In the genomic region with DNA sequence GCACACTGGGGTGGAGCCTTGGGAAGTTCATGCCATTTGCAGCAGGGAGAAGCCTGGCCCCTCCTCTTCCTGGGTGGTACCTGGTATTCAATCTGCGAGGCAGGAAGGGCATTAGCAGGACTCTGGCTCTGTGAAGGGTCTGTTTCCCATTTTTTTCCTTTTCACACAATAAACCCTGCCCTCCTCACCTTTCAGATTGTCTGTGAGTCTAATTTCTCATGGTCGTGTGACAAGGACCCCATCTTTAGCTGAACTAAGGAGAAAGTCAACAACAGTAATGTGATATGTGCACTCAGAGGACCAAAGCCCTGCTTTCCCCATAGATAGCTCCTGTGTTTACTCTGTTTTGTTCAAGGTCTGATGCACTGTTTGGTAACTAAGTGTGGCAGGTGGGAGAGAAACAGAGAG, we compare ENCODE assay signal across 1 cellular context.
TF ChIP-seq lines count a peak whose summit lies in the region.

No MANE protein-coding gene starts in this region.

TF ChIP-seq in HepG2, 621 proteins besides CTCF, POLR2A, EP300 and RAD21 (continued from another document and continues in another):
- peak; percentile 94; the same call in 1 of the 2 replicates for TF ChIP-seq AHDC1 (CRISPR knock-in tag; IDR thresholded peaks at IDR 0.05; ENCODE audit: borderline replicate concordance)
- TF ChIP-seq NCOA2 (CRISPR knock-in tag; IDR thresholded peaks at IDR 0.05): peak; percentile 79
- TF ChIP-seq PHF21A (CRISPR knock-in tag; IDR thresholded peaks at IDR 0.05): peak; percentile 46; the same call in 1 of the 2 replicates
- peak; percentile 96 for TF ChIP-seq ZMYM4 (CRISPR knock-in tag; IDR thresholded peaks at IDR 0.05)
- no peak for TF ChIP-seq SRY (CRISPR knock-in tag; IDR thresholded peaks at IDR 0.05)
- TF ChIP-seq ZNF12 (CRISPR knock-in tag; IDR thresholded peaks at IDR 0.05): peak; percentile 47; the same call in 1 of the 2 replicates
- no peak for TF ChIP-seq RBM22 (optimal IDR thresholded peaks at IDR 0.05; ENCODE audit: low read length)
- peak; percentile 64; the same call in 1 of the 2 replicates for TF ChIP-seq MEF2D (CRISPR knock-in tag; IDR thresholded peaks at IDR 0.05)
- TF ChIP-seq ZNF30 (CRISPR knock-in tag; IDR thresholded peaks at IDR 0.05): no peak
- peak; percentile 88 for TF ChIP-seq FOXO1 (CRISPR knock-in tag; IDR thresholded peaks at IDR 0.05)
- TF ChIP-seq ZNF710 (CRISPR knock-in tag; IDR thresholded peaks at IDR 0.05; ENCODE audit: borderline replicate concordance): peak; percentile 90
- TF ChIP-seq ZNF331 (CRISPR knock-in tag; IDR thresholded peaks at IDR 0.05): peak; percentile 52; the same call in 1 of the 2 replicates
- TF ChIP-seq, protein P1, sequence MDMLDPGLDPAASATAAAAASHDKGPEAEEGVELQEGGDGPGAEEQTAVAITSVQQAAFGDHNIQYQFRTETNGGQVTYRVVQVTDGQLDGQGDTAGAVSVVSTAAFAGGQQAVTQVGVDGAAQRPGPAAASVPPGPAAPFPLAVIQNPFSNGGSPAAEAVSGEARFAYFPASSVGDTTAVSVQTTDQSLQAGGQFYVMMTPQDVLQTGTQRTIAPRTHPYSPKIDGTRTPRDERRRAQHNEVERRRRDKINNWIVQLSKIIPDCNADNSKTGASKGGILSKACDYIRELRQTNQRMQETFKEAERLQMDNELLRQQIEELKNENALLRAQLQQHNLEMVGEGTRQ (IDR thresholded peaks at IDR 0.05; ENCODE audit: low read depth, low read length): no peak
- TF ChIP-seq, protein P1 (CRISPR knock-in tag; IDR thresholded peaks at IDR 0.05; ENCODE audit: borderline replicate concordance): no peak
- TF ChIP-seq SAP130 (CRISPR knock-in tag; IDR thresholded peaks at IDR 0.05; ENCODE audit: low read depth): peak; percentile 76
- TF ChIP-seq TOE1 (CRISPR knock-in tag; IDR thresholded peaks at IDR 0.05): no peak
- TF ChIP-seq, protein P2, sequence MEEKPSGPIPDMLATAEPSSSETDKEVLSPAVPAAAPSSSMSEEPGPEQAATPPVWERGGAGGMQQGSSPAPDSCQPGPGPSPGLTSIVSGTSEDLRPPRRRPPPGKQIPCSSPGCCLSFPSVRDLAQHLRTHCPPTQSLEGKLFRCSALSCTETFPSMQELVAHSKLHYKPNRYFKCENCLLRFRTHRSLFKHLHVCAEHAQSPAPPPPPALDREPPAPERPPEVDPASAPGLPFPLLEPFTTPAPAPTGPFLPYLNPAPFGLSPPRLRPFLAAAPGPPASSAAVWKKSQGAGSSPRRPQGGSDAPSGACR (CRISPR knock-in tag; IDR thresholded peaks at IDR 0.05): peak; percentile 46; the same call in 1 of the 2 replicates
- TF ChIP-seq, protein P3, sequence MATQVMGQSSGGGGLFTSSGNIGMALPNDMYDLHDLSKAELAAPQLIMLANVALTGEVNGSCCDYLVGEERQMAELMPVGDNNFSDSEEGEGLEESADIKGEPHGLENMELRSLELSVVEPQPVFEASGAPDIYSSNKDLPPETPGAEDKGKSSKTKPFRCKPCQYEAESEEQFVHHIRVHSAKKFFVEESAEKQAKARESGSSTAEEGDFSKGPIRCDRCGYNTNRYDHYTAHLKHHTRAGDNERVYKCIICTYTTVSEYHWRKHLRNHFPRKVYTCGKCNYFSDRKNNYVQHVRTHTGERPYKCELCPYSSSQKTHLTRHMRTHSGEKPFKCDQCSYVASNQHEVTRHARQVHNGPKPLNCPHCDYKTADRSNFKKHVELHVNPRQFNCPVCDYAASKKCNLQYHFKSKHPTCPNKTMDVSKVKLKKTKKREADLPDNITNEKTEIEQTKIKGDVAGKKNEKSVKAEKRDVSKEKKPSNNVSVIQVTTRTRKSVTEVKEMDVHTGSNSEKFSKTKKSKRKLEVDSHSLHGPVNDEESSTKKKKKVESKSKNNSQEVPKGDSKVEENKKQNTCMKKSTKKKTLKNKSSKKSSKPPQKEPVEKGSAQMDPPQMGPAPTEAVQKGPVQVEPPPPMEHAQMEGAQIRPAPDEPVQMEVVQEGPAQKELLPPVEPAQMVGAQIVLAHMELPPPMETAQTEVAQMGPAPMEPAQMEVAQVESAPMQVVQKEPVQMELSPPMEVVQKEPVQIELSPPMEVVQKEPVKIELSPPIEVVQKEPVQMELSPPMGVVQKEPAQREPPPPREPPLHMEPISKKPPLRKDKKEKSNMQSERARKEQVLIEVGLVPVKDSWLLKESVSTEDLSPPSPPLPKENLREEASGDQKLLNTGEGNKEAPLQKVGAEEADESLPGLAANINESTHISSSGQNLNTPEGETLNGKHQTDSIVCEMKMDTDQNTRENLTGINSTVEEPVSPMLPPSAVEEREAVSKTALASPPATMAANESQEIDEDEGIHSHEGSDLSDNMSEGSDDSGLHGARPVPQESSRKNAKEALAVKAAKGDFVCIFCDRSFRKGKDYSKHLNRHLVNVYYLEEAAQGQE (IDR thresholded peaks at IDR 0.05; ENCODE audit: borderline replicate concordance in 1 of 2, low read depth in 1 of 2, low read length in 2 of 2): no peak
- TF ChIP-seq HNF4G (IDR thresholded peaks at IDR 0.05; ENCODE audit: borderline replicate concordance, low read depth, low read length): peak; percentile 20; the same call in 1 of the 2 replicates
- no peak for TF ChIP-seq HNF4G (CRISPR knock-in tag; IDR thresholded peaks at IDR 0.05; ENCODE audit: borderline replicate concordance, low read depth)
- no peak for TF ChIP-seq ZNF564 (CRISPR knock-in tag; IDR thresholded peaks at IDR 0.05)
- no peak for TF ChIP-seq ELF4 (CRISPR knock-in tag; IDR thresholded peaks at IDR 0.05; ENCODE audit: borderline replicate concordance)
- TF ChIP-seq BRCA1 (CRISPR knock-in tag; IDR thresholded peaks at IDR 0.05): no peak
- TF ChIP-seq ZNF230 (CRISPR knock-in tag; IDR thresholded peaks at IDR 0.05): no peak
- no peak for TF ChIP-seq ZNF136 (CRISPR knock-in tag; IDR thresholded peaks at IDR 0.05; ENCODE audit: low read depth)
- TF ChIP-seq ZFP82 (CRISPR knock-in tag; IDR thresholded peaks at IDR 0.05; ENCODE audit: borderline replicate concordance): no peak
- TF ChIP-seq ETV5 (CRISPR knock-in tag; IDR thresholded peaks at IDR 0.05; ENCODE audit: borderline replicate concordance): peak; percentile 41; the same call in 1 of the 2 replicates
- TF ChIP-seq LBX2 (CRISPR knock-in tag; IDR thresholded peaks at IDR 0.05; ENCODE audit: borderline replicate concordance): no peak
- no peak for TF ChIP-seq XBP1 (CRISPR knock-in tag; IDR thresholded peaks at IDR 0.05)
- TF ChIP-seq TBX2 (CRISPR knock-in tag; IDR thresholded peaks at IDR 0.05; ENCODE audit: borderline replicate concordance): peak; percentile 89
- peak; percentile 41; the same call in 1 of the 2 replicates for TF ChIP-seq POGK (CRISPR knock-in tag; conservative IDR thresholded peaks at IDR 0.05)
- peak; percentile 26; the same call in 1 of the 2 replicates for TF ChIP-seq ZSCAN9 (CRISPR knock-in tag; IDR thresholded peaks at IDR 0.05; ENCODE audit: borderline replicate concordance)
- TF ChIP-seq TFE3 (CRISPR knock-in tag; IDR thresholded peaks at IDR 0.05): peak; percentile 62; the same call in 1 of the 2 replicates
- TF ChIP-seq ZNF274 (CRISPR knock-in tag; IDR thresholded peaks at IDR 0.05): no peak
- 0 out of 2 replicates have a peak, but pooled peaks have one; percentile 3 for TF ChIP-seq ZNF281 (CRISPR knock-in tag; IDR thresholded peaks at IDR 0.05; ENCODE audit: borderline replicate concordance)
